In genomic region chr9:95001720-95002119, GRCh38 we compare ENCODE assay signal across 31 cellular contexts.
DNase-seq lines count a peak whose midpoint lies in the region; ATAC-seq, FAIRE-seq and TF ChIP-seq lines count a peak whose summit lies in the region.
"Had no signal": no experiment of that assay in that cellular context is flagged by ENCODE, and none has a peak within 500 bp of the region (broad histone marks: within the 10 kb centered on the region; RNA-seq: fewer than 3 reads in every experiment).

No MANE protein-coding gene starts in this region.

- H3K27me3 Mint-ChIP-seq in Caco-2 (ENCODE audit: insufficient read depth, unreplicated experiment): no peaks in the 10 kb centered on the region

- H3K27me3 ChIP-seq in right lobe of liver (no peaks in the 10 kb centered on the region), spleen (replicated peaks in 1 of 7) (peaks cover 0 to 42% (median 19%) of the 10 kb centered on the region in 7 donors), Caco-2 (replicated peaks; ENCODE audit: control insufficient read depth, insufficient read depth, low read length) (no peaks in the 10 kb centered on the region), neuronal stem cell (ENCODE audit: control insufficient read depth in 3 of 3, insufficient read depth in 3 of 3, low read depth in 1 of 3, low read length in 3 of 3) (peaks cover 0 to 10% (median 0%) of the 10 kb centered on the region in 3 experiments)
- H3K27me3 ChIP-seq: MG63 had no signal

- 92% methylated on average over 4 of the region's 7 CpGs for WGBS in right lobe of liver (ENCODE audit: insufficient coverage, low coverage, low lambda C conversion rate, missing lambda C conversion rate)
- 92 to 97% (median 93%) methylated on average over 7 of the region's 7 CpGs for WGBS in spleen, 5 donors
- 96% methylated on average over 7 of the region's 7 CpGs for WGBS in urinary bladder
- WGBS in neuronal stem cell (ENCODE audit: extremely low coverage in 2 of 2, insufficient read length in 2 of 2, insufficient replicate concordance in 1 of 2), 2 donors: no CpG with 5 or more reads among the region's 7 CpGs

- DNase-seq in coronary artery (ENCODE audit: low spot score) (no peak), right lobe of liver (no peak), spleen (no peak), Caco-2 (no peak), RCC 7860 (ENCODE audit: low spot score) (no peak), neuronal stem cell (ENCODE audit: low spot score) (no peak)
- DNase-seq: activated CD4-positive, alpha-beta T cell treated with anti-CD3 and anti-CD28 coated beads for 1 hour; activated CD8-positive, alpha-beta T cell treated with anti-CD3 and anti-CD28 coated beads, Interleukin-2, amount 10 ng/mL, durations not matched to agents 7 days and 5 days; activated effector memory CD4-positive, alpha-beta T cell treated with Interleukin-2 at 50 U/mL for 16 hours; activated naive CD8-positive, alpha-beta T cell treated with anti-CD3 and anti-CD28 coated beads, Interleukin-2, amount 10 ng/mL, durations not matched to agents 7 days and 5 days; Calu3; caudate nucleus; DND-41; H9; KG1; MG63; NCI-H1417; NCI-H2081; NCI-H2227 treated with DMSO at 0.1 percent for 48 hours; NCI-H69; nephron progenitor cell; SK-N-SH; stimulated activated naive CD8-positive, alpha-beta T cell treated with anti-CD3 and anti-CD28 coated beads, Interleukin-15, Interleukin-2, amounts not matched to agents 100 U/mL and 50 U/mL, for 24 hours; T-helper 2 cell had no signal

- H3K27ac ChIP-seq in coronary artery (peak overlapping the region; percentile 95 to 100), right lobe of liver (peak overlapping the region; percentile 91 to 100 (median 95)), spleen (peak overlapping the region in 7 of 8 donors; percentile 85 to 97 (median 92)), urinary bladder (ENCODE audit: low read depth) (peak overlapping the region; percentile 23), neuronal stem cell (replicated peaks; ENCODE audit: low read length) (no peak overlapping the region)

- no peak overlapping the region for H3K27ac Mint-ChIP-seq in Caco-2 (ENCODE audit: unreplicated experiment)
- H3K27ac Mint-ChIP-seq: activated CD8-positive, alpha-beta T cell treated with anti-CD3 and anti-CD28 coated beads, Interleukin-2, amount 10 ng/mL, durations not matched to agents 7 days and 5 days; activated naive CD8-positive, alpha-beta T cell treated with anti-CD3 and anti-CD28 coated beads, Interleukin-2, amount 10 ng/mL, durations not matched to agents 7 days and 5 days; CD14-positive monocyte; dendritic cell treated with granulocyte-macrophage colony-stimulating factor and Interleukin-4, amounts not matched to agents 40 ng/mL and 50 ng/mL, for 4 days; H9; nephron progenitor cell had no signal

- intact Hi-C loops in right lobe of liver (cut with DNase I): no loop called here
- intact Hi-C loops in spleen (cut with DNase I; ENCODE audit: low total_unique reads): no loop called here
- intact Hi-C loops in Caco-2 (cut with micrococcal nuclease; ENCODE audit: unreplicated experiment): no loop called here

- H3K4me1 ChIP-seq in right lobe of liver: peaks cover 0 to 70% (median 7%) of the 10 kb centered on the region in 4 donors
- peaks cover 13 to 55% (median 27%) of the 10 kb centered on the region in 6 donors for H3K4me1 ChIP-seq in spleen
- no peaks in the 10 kb centered on the region for H3K4me1 ChIP-seq in urinary bladder (ENCODE audit: insufficient read depth)
- H3K4me1 ChIP-seq in Caco-2: peaks cover 20% of the 10 kb centered on the region
- H3K4me1 ChIP-seq in neuronal stem cell (ENCODE audit: control insufficient read depth in 2 of 2, insufficient read depth in 1 of 2, low read depth in 1 of 2, low read length in 2 of 2): peaks cover 5 to 22% of the 10 kb centered on the region in 2 donors

- BruUV-seq in Caco-2 (replicated peaks; lab: Mats Ljungman, UMichigan): no TSS peak

- no peak overlapping the region for H2AK5ac ChIP-seq in neuronal stem cell (ENCODE audit: low read depth, low read length)

- no peak overlapping the region for H2BK5ac ChIP-seq in neuronal stem cell (ENCODE audit: low read length)

- H3K4me3 ChIP-seq in coronary artery (no peak overlapping the region), right lobe of liver (no peak overlapping the region), spleen (no peak overlapping the region), urinary bladder (ENCODE audit: low read depth, low read length) (no peak overlapping the region), Caco-2 (ENCODE audit: low read depth, low read length) (no peak overlapping the region), neuronal stem cell (ENCODE audit: low read length in 2 of 2) (no peak overlapping the region)
- H3K4me3 ChIP-seq: MG63 had no signal

- no peak for TF ChIP-seq CTCF in coronary artery (IDR thresholded peaks at IDR 0.05)
- TF ChIP-seq CTCF in right lobe of liver (IDR thresholded peaks at IDR 0.05): no peak
- TF ChIP-seq CTCF in spleen (IDR thresholded peaks at IDR 0.05 in 8 of 11, conservative IDR thresholded peaks at IDR 0.05 in 3 of 11): no peak
- no peak for TF ChIP-seq CTCF in Caco-2 (IDR thresholded peaks at IDR 0.05; ENCODE audit: insufficient read depth in 1 of 2, low read depth in 1 of 2, low read length in 1 of 2, severe bottlenecking in 1 of 2, unreplicated experiment in 1 of 2)

- no peaks in the 10 kb centered on the region for H3K9me3 Mint-ChIP-seq in Caco-2 (ENCODE audit: unreplicated experiment)
- H3K9me3 Mint-ChIP-seq: activated naive CD8-positive, alpha-beta T cell treated with anti-CD3 and anti-CD28 coated beads, Interleukin-2, amount 10 ng/mL, durations not matched to agents 7 days and 5 days; dendritic cell treated with granulocyte-macrophage colony-stimulating factor and Interleukin-4, amounts not matched to agents 40 ng/mL and 50 ng/mL, for 4 days; H9; nephron progenitor cell had no signal

- no peak for ATAC-seq in right lobe of liver
- ATAC-seq: activated CD8-positive, alpha-beta T cell treated with anti-CD3 and anti-CD28 coated beads, Interleukin-2, amount 10 ng/mL, durations not matched to agents 7 days and 5 days; sciatic nerve; stimulated activated naive CD8-positive, alpha-beta T cell treated with anti-CD3 and anti-CD28 coated beads, Interleukin-15, Interleukin-2, amounts not matched to agents 100 U/mL and 50 U/mL, for 24 hours had no signal

- H3K36me3 ChIP-seq in right lobe of liver (no peaks in the 10 kb centered on the region), spleen (no peaks in the 10 kb centered on the region), urinary bladder (ENCODE audit: insufficient read depth) (no peaks in the 10 kb centered on the region), Caco-2 (ENCODE audit: control insufficient read depth, insufficient read depth, low read length) (no peaks in the 10 kb centered on the region), neuronal stem cell (replicated peaks in 1 of 2; ENCODE audit: control insufficient read depth in 2 of 2, insufficient read depth in 2 of 2, low read length in 2 of 2) (peaks cover 1 to 4% of the 10 kb centered on the region in 2 donors)

- H3K18ac ChIP-seq in neuronal stem cell (ENCODE audit: low read length): no peak overlapping the region

- H3K36me3 Mint-ChIP-seq in Caco-2 (ENCODE audit: insufficient read depth, unreplicated experiment): peaks cover 7% of the 10 kb centered on the region
- H3K36me3 Mint-ChIP-seq: activated naive CD8-positive, alpha-beta T cell treated with anti-CD3 and anti-CD28 coated beads, Interleukin-2, amount 10 ng/mL, durations not matched to agents 7 days and 5 days had no signal

- H3K9ac ChIP-seq in neuronal stem cell (ENCODE audit: low read depth, low read length, poor library complexity): no peak overlapping the region
- H3K9ac ChIP-seq: parathyroid adenoma, SK-N-SH had no signal

- no peaks in the 10 kb centered on the region for H3K9me3 ChIP-seq in right lobe of liver
- no peaks in the 10 kb centered on the region for H3K9me3 ChIP-seq in spleen
- no peaks in the 10 kb centered on the region for H3K9me3 ChIP-seq in Caco-2
- H3K9me3 ChIP-seq in neuronal stem cell (replicated peaks in 1 of 2; ENCODE audit: control insufficient read depth in 2 of 2, insufficient read depth in 1 of 2, low read depth in 1 of 2, low read length in 2 of 2): no peaks in the 10 kb centered on the region
- H3K9me3 ChIP-seq: MG63, SK-N-SH had no signal

- no peak overlapping the region for H3K14ac ChIP-seq in neuronal stem cell (ENCODE audit: low read length)

- H3K23ac ChIP-seq in neuronal stem cell (ENCODE audit: low read depth, low read length, poor library complexity): no peak overlapping the region

- H4K91ac ChIP-seq in neuronal stem cell (ENCODE audit: low read depth, low read length, poor library complexity): no peak overlapping the region

- H3K4ac ChIP-seq in neuronal stem cell (ENCODE audit: low read length): no peak overlapping the region

- peaks cover 15% of the 10 kb centered on the region for H3K4me1 Mint-ChIP-seq in Caco-2 (ENCODE audit: low read depth, unreplicated experiment)

- no peak overlapping the region for H4K8ac ChIP-seq in neuronal stem cell (ENCODE audit: low read depth, low read length)

- peaks cover 1% of the 10 kb centered on the region for H3K79me1 ChIP-seq in neuronal stem cell (ENCODE audit: low read depth, low read length)

- no peak overlapping the region for H3K4me3 Mint-ChIP-seq in Caco-2 (ENCODE audit: unreplicated experiment)
- H3K4me3 Mint-ChIP-seq: activated CD8-positive, alpha-beta T cell treated with anti-CD3 and anti-CD28 coated beads, Interleukin-2, amount 10 ng/mL, durations not matched to agents 7 days and 5 days; activated naive CD8-positive, alpha-beta T cell treated with anti-CD3 and anti-CD28 coated beads, Interleukin-2, amount 10 ng/mL, durations not matched to agents 7 days and 5 days; dendritic cell treated with granulocyte-macrophage colony-stimulating factor and Interleukin-4, amounts not matched to agents 40 ng/mL and 50 ng/mL, for 4 days; H9; nephron progenitor cell had no signal

- no peak overlapping the region for H2BK120ac ChIP-seq in neuronal stem cell (ENCODE audit: low read depth, low read length)

- POLR2A ChIA-PET in Caco-2 (lab: Charles Lee): no interaction called here

- TF ChIP-seq POLR2A in right lobe of liver (IDR thresholded peaks at IDR 0.05) (no peak), spleen (IDR thresholded peaks at IDR 0.05) (no peak)

- no peak overlapping the region for H2BK12ac ChIP-seq in neuronal stem cell (ENCODE audit: low read length)

- no peak overlapping the region for H3K4me2 ChIP-seq in neuronal stem cell (ENCODE audit: insufficient read depth, low read length, poor library complexity, severe bottlenecking)
- H3K4me2 ChIP-seq: SK-N-SH had no signal

- FAIRE-seq in RCC 7860 (lab: Jason Lieb, UNC): no peak
- FAIRE-seq: GM18507, islet of Langerhans had no signal

- CTCF ChIA-PET in Caco-2 (lab: Charles Lee): no interaction called here

- H2AFZ ChIP-seq in neuronal stem cell (ENCODE audit: low read length): no peak overlapping the region
- H2AFZ ChIP-seq: parathyroid adenoma had no signal

- H2BK15ac ChIP-seq in neuronal stem cell (ENCODE audit: low read length): no peak overlapping the region
